Comparison of ENCODE assay signal across 11 cellular contexts in genomic region chr7:47937711-47938573, GRCh38. TPM values are rescaled to one million over a fixed set of nuclear protein-coding genes. Genes with fewer than 3 reads are reported as not detected.
A peak's percentile ranks its signal among the peaks of the same experiment; 100 is the strongest.
DNase-seq lines count a peak whose midpoint lies in the region; ATAC-seq and TF ChIP-seq lines count a peak whose summit lies in the region.
"Had no signal": no experiment of that assay in that cellular context is flagged by ENCODE, and none has a peak within 500 bp of the region (broad histone marks: within the 10 kb centered on the region; RNA-seq: fewer than 3 reads in every experiment).

No MANE protein-coding gene starts in this region.

- no peak for TF ChIP-seq EP300 in SK-N-SH (IDR thresholded peaks at IDR 0.05; ENCODE audit: borderline replicate concordance in 1 of 2, low read depth in 1 of 2, low read length in 1 of 2)
- TF ChIP-seq EP300 in stomach (IDR thresholded peaks at IDR 0.05) = no peak

- no peak overlapping the region for H3K4me3 Mint-ChIP-seq in activated CD4-positive, alpha-beta T cell treated with anti-CD3 and anti-CD28 coated beads, Interleukin-2, amount 10 ng/mL, durations not matched to agents 7 days and 5 days

- peaks cover 18 to 27% of the 10 kb centered on the region in 2 experiments for H3K4me1 ChIP-seq in SK-N-SH (ENCODE audit: control insufficient read depth in 1 of 2, insufficient read depth in 2 of 2, low read depth in 1 of 2, low read length in 1 of 2)
- H3K4me1 ChIP-seq in stomach = peaks cover 0 to 15% (median 2%) of the 10 kb centered on the region in 4 donors

- H3K9me3 ChIP-seq in SK-N-SH (no peaks in the 10 kb centered on the region), stomach (no peaks in the 10 kb centered on the region)

- H3K9me2 ChIP-seq in SK-N-SH = no peaks in the 10 kb centered on the region

- WGBS in SK-N-SH (ENCODE audit: low lambda C conversion rate) = 94% methylated on average over 11 of the region's 11 CpGs
- 69 to 92% (median 86%) methylated on average over 6 to 11 of the region's 11 CpGs for WGBS in stomach, 5 donors

- no peak overlapping the region for H3K9ac ChIP-seq in SK-N-SH

- peak; percentile 67 for ATAC-seq in GM21717 (IDR thresholded peaks at IDR 0.05; ENCODE audit: unreplicated experiment)
- ATAC-seq in HG03439 (IDR thresholded peaks at IDR 0.05; ENCODE audit: unreplicated experiment) = peak; percentile 32

- CTCF ChIA-PET in activated CD4-positive, alpha-beta T cell treated with anti-CD3 and anti-CD28 coated beads, Interleukin-2, amount 10 ng/mL, durations not matched to agents 7 days and 5 days (lab: Charles Lee) = interaction anchor here (1.2 to 2.0 kb wide), 2 partner anchors 173 to 184 kb away, joined by 3 to 5 read pairs; no protein-coding TSS in a partner anchor
- CTCF ChIA-PET in SK-N-SH (lab: Yijun Ruan, JAX) = interaction anchor here (0.9 to 6.5 kb wide), 8 partner anchors 7 to 672 kb away, joined by 3 to 39 read pairs (median 7); no protein-coding TSS in a partner anchor

- H3K27me3 ChIP-seq in SK-N-SH (ENCODE audit: insufficient read depth) = no peaks in the 10 kb centered on the region
- H3K27me3 ChIP-seq in stomach = no peaks in the 10 kb centered on the region

- H2AFZ ChIP-seq in SK-N-SH (ENCODE audit: low read depth) = no peak overlapping the region

- H3K9me3 Mint-ChIP-seq in activated CD4-positive, alpha-beta T cell treated with anti-CD3 and anti-CD28 coated beads, Interleukin-2, amount 10 ng/mL, durations not matched to agents 7 days and 5 days = no peaks in the 10 kb centered on the region

- TF ChIP-seq POLR2A in stomach (IDR thresholded peaks at IDR 0.05) = no peak

- no peaks in the 10 kb centered on the region for H3K36me3 Mint-ChIP-seq in activated CD4-positive, alpha-beta T cell treated with anti-CD3 and anti-CD28 coated beads, Interleukin-2, amount 10 ng/mL, durations not matched to agents 7 days and 5 days (ENCODE audit: low read depth)

- H3K27ac ChIP-seq in SK-N-SH (ENCODE audit: low read depth in 2 of 2, low read length in 1 of 2) (no peak overlapping the region), stomach (no peak overlapping the region)

- POLR2A ChIA-PET in activated CD4-positive, alpha-beta T cell treated with anti-CD3 and anti-CD28 coated beads, Interleukin-2, amount 10 ng/mL, durations not matched to agents 7 days and 5 days (lab: Charles Lee) = no interaction called here
- POLR2A ChIA-PET in SK-N-SH (lab: Yijun Ruan, JAX) = no interaction called here

- intact Hi-C loops in stomach (cut with DNase I; ENCODE audit: low total_unique reads) = no loop called here

- no peaks in the 10 kb centered on the region for H4K20me1 ChIP-seq in SK-N-SH (ENCODE audit: insufficient read depth)

- DNase-seq in activated CD4-positive, alpha-beta T cell treated with anti-CD3 and anti-CD28 coated beads, Interleukin-2, amount 10 ng/mL, durations not matched to agents 7 days and 5 days = no peak
- DNase-seq in activated CD4-positive, alpha-beta T cell treated with anti-CD3 and anti-CD28 coated beads for 48 hours = no peak
- peak; percentile 82 for DNase-seq in germinal center (ENCODE audit: low spot score)
- DNase-seq in iPS-NIHi11 (ENCODE audit: low spot score) = no peak
- no peak for DNase-seq in SK-N-SH
- DNase-seq in stomach = no peak
- DNase-seq: caudate nucleus, hippocampal formation, occipital lobe had no signal

- no peaks in the 10 kb centered on the region for H3K27me3 Mint-ChIP-seq in activated CD4-positive, alpha-beta T cell treated with anti-CD3 and anti-CD28 coated beads, Interleukin-2, amount 10 ng/mL, durations not matched to agents 7 days and 5 days

- H3K79me2 ChIP-seq in SK-N-SH (ENCODE audit: insufficient read depth) = no peaks in the 10 kb centered on the region

- no peak for TF ChIP-seq CTCF in SK-N-SH (IDR thresholded peaks at IDR 0.05)
- TF ChIP-seq CTCF in stomach (IDR thresholded peaks at IDR 0.05) = no peak

- H3K27ac Mint-ChIP-seq in activated CD4-positive, alpha-beta T cell treated with anti-CD3 and anti-CD28 coated beads, Interleukin-2, amount 10 ng/mL, durations not matched to agents 7 days and 5 days = peak overlapping the region; percentile 43

- no peaks in the 10 kb centered on the region for H3K36me3 ChIP-seq in SK-N-SH (replicated peaks in 1 of 2; ENCODE audit: control insufficient read depth in 1 of 2, insufficient read depth in 2 of 2, low read length in 1 of 2)
- H3K36me3 ChIP-seq in stomach = no peaks in the 10 kb centered on the region

- H3F3A ChIP-seq in SK-N-SH (replicated peaks; ENCODE audit: insufficient read depth) = peaks cover 17% of the 10 kb centered on the region

- TF ChIP-seq RAD21 in SK-N-SH (IDR thresholded peaks at IDR 0.05; ENCODE audit: low read length) = no peak

- peaks cover 9% of the 10 kb centered on the region for H3K4me1 Mint-ChIP-seq in activated CD4-positive, alpha-beta T cell treated with anti-CD3 and anti-CD28 coated beads, Interleukin-2, amount 10 ng/mL, durations not matched to agents 7 days and 5 days

- H3K4me2 ChIP-seq in SK-N-SH = no peak overlapping the region

- no peak overlapping the region for H3K4me3 ChIP-seq in SK-N-SH (ENCODE audit: low read depth in 2 of 2, low read length in 1 of 2)
- no peak overlapping the region for H3K4me3 ChIP-seq in stomach

TF ChIP-seq in SK-N-SH, 30 proteins besides CTCF, POLR2A, EP300 and RAD21 (continues in another document):
- no peak for TF ChIP-seq CHD2 (IDR thresholded peaks at IDR 0.05; ENCODE audit: low read length, partially characterized antibody)
- TF ChIP-seq SMC3 (IDR thresholded peaks at IDR 0.05; ENCODE audit: low read depth, low read length) = no peak
- TF ChIP-seq MEF2A (IDR thresholded peaks at IDR 0.05; ENCODE audit: borderline replicate concordance, low read depth) = no peak
- no peak for TF ChIP-seq GATA2 (CRISPR knock-in tag; IDR thresholded peaks at IDR 0.05)
- no peak for TF ChIP-seq MXI1 (IDR thresholded peaks at IDR 0.05; ENCODE audit: low read depth, low read length)
- no peak for TF ChIP-seq TCF12 (IDR thresholded peaks at IDR 0.05)
- TF ChIP-seq FOXM1 (IDR thresholded peaks at IDR 0.05; ENCODE audit: low read depth) = no peak
- TF ChIP-seq TEAD4 (IDR thresholded peaks at IDR 0.05; ENCODE audit: borderline replicate concordance, insufficient read depth) = no peak
- no peak for TF ChIP-seq RCOR1 (IDR thresholded peaks at IDR 0.05; ENCODE audit: low read length)
- no peak for TF ChIP-seq IRF3 (IDR thresholded peaks at IDR 0.05; ENCODE audit: low read depth, low read length)
- TF ChIP-seq, protein P1, sequence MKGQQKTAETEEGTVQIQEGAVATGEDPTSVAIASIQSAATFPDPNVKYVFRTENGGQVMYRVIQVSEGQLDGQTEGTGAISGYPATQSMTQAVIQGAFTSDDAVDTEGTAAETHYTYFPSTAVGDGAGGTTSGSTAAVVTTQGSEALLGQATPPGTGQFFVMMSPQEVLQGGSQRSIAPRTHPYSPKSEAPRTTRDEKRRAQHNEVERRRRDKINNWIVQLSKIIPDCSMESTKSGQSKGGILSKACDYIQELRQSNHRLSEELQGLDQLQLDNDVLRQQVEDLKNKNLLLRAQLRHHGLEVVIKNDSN (IDR thresholded peaks at IDR 0.05; ENCODE audit: borderline replicate concordance, low read depth) = no peak
- no peak for TF ChIP-seq USF2 (IDR thresholded peaks at IDR 0.05; ENCODE audit: borderline replicate concordance, low read depth, low read length)
- TF ChIP-seq NFIC (IDR thresholded peaks at IDR 0.05; ENCODE audit: borderline replicate concordance) = no peak
- TF ChIP-seq MAX (IDR thresholded peaks at IDR 0.05; ENCODE audit: low read depth) = no peak
- TF ChIP-seq POLR2AphosphoS5 (IDR thresholded peaks at IDR 0.05; ENCODE audit: low read depth, low read length) = no peak
- no peak for TF ChIP-seq GABPA (IDR thresholded peaks at IDR 0.05; ENCODE audit: low read depth)

RNA-seq across cellular contexts. Expression of gene PKD1L1, which starts 10.3 kb away (rescaled TPM):
- total RNA-seq in activated CD4-positive, alpha-beta T cell treated with anti-CD3 and anti-CD28 coated beads, Interleukin-2, amount 10 ng/mL, durations not matched to agents 7 days and 5 days = under 1 TPM; 0.08 to 0.12 TPM
- polyA plus RNA-seq in SK-N-SH (2012; rRNA removed) = 0.10 TPM in 2 replicates
- polyA plus RNA-seq in SK-N-SH (2012; cell fraction: cytosol; rRNA removed) = 0.08 and 0.16 TPM in 2 replicates
- 0.06 and 0.12 TPM in 2 replicates for polyA plus RNA-seq in SK-N-SH (2012; cell fraction: nucleus; rRNA removed)
- total RNA-seq in stomach = 1 to 10 TPM in 2 of 5 donors, under 1 TPM in 2, not detected in 1; under 0.01 to 1.2 (median 0.62) TPM
- under 1 TPM in 2 of 3 donors, not detected in 1; 0.03 to 0.06 TPM for polyA plus RNA-seq in stomach

RNA-seq across cellular contexts. Expression of gene HUS1, which starts 41.5 kb away (rescaled TPM):
- 10 to 100 TPM; 38.5 to 39.4 TPM for total RNA-seq in activated CD4-positive, alpha-beta T cell treated with anti-CD3 and anti-CD28 coated beads, Interleukin-2, amount 10 ng/mL, durations not matched to agents 7 days and 5 days
- polyA plus RNA-seq in SK-N-SH (2012; rRNA removed) = 17.8 and 22.9 TPM in 2 replicates
- 23.4 and 25.8 TPM in 2 replicates for polyA plus RNA-seq in SK-N-SH (2012; cell fraction: cytosol; rRNA removed)
- polyA plus RNA-seq in SK-N-SH (2012; cell fraction: nucleus; rRNA removed) = 13.7 and 23.4 TPM in 2 replicates
- total RNA-seq in stomach = 10 to 100 TPM in 4 of 5 donors, 1 to 10 TPM in 1; 9.9 to 69.2 (median 21.1) TPM
- 1 to 10 TPM; 5.9 to 8.2 (median 7.9) TPM for polyA plus RNA-seq in stomach
